20 cellular contexts compared by ENCODE assay signal in the genomic region with DNA sequence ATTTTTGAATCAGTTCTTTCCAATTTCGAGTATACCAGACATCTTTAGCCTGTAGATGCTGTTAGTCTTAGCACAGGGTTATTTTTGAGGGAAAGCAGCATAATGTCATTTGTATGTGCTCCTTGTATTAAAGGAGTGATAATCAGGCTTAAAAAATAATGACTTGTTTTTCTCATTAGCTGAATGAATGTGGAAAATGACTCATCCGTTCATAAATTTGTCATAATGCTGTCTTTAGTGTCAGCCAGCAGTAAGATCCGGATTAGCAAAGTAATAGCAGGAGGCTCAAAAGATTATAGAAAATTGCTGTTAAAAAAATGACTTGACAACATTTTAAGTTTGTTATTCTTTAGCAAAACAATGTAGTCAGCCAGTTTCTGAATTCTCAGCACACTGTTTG.
DNase-seq lines count a peak whose midpoint lies in the region; TF ChIP-seq lines count a peak whose summit lies in the region.
"Had no signal": no experiment of that assay in that cellular context is flagged by ENCODE, and none has a peak within 500 bp of the region (broad histone marks: within the 10 kb centered on the region; RNA-seq: fewer than 3 reads in every experiment).

No MANE protein-coding gene starts in this region.

- H3K27ac Mint-ChIP-seq in brain: peak overlapping the region in 3 of 5 experiments; percentile 6 to 22 (median 13)
- H3K27ac Mint-ChIP-seq: CD4-positive, alpha-beta memory T cell had no signal

- DNase-seq in NCI-H82 (lab: John Stamatoyannopoulos, UW) (peak; percentile 23), NCI-H82 treated with DMSO at 0.1 percent for 48 hours (lab: John Stamatoyannopoulos, UW; ENCODE audit: unreplicated experiment) (no peak), NCI-H524 treated with DMSO at 0.1 percent for 48 hours (lab: John Stamatoyannopoulos, UW) (peak; percentile 23), retinal pigment epithelial cell (ENCODE audit: low read depth) (peak; percentile 94), glomerular visceral epithelial cell (ENCODE audit: extremely low spot score) (no peak), prostate gland (ENCODE audit: low spot score) (no peak)
- DNase-seq in activated CD4-positive, alpha-beta T cell treated with anti-CD3 and anti-CD28 coated beads for 1 hour: no peak
- DNase-seq: 8988T; C1 segment of cervical spinal cord; Calu3; CD4-positive, alpha-beta memory T cell; COR-L47; DMS 273 treated with DMSO at 0.1 percent for 48 hours; DMS79 treated with DMSO at 0.1 percent for 48 hours; GF-D8; GM23248; H7; HCEC 1CT had no signal

- H3K36me3 ChIP-seq in prostate gland: no peaks in the 10 kb centered on the region

- intact Hi-C loops in prostate gland (cut with DNase I): no loop called here

- H3K27me3 ChIP-seq in prostate gland (replicated peaks; ENCODE audit: insufficient read depth): no peaks in the 10 kb centered on the region

- H3K36me3 Mint-ChIP-seq in brain: no peaks in the 10 kb centered on the region
- H3K36me3 Mint-ChIP-seq: CD4-positive, alpha-beta memory T cell had no signal

- H3K9me3 ChIP-seq in prostate gland: no peaks in the 10 kb centered on the region
- H3K9me3 ChIP-seq: A549 had no signal

- 75% methylated on average over 3 of the region's 3 CpGs for WGBS in prostate gland

- H3K4me1 Mint-ChIP-seq in brain: peaks cover 18% of the 10 kb centered on the region
- H3K4me1 Mint-ChIP-seq: CD4-positive, alpha-beta memory T cell had no signal

- TF ChIP-seq CTCF in brain (conservative IDR thresholded peaks at IDR 0.05) (no peak), retinal pigment epithelial cell (conservative IDR thresholded peaks at IDR 0.05; ENCODE audit: low read depth, low read length) (no peak), prostate gland (IDR thresholded peaks at IDR 0.05) (no peak)

- no peak for TF ChIP-seq POLR2A in prostate gland (IDR thresholded peaks at IDR 0.05)

- no peak overlapping the region for H3K27ac ChIP-seq in prostate gland
- H3K27ac ChIP-seq: A549, GM23248 had no signal

- H3K4me1 ChIP-seq in prostate gland (replicated peaks): no peaks in the 10 kb centered on the region
- H3K4me1 ChIP-seq: A549 had no signal

- H3K4me3 Mint-ChIP-seq in brain: no peak overlapping the region
- H3K4me3 Mint-ChIP-seq: CD4-positive, alpha-beta memory T cell had no signal

- H3K9me3 Mint-ChIP-seq in brain: peaks cover 3 to 18% (median 9%) of the 10 kb centered on the region in 5 experiments

- peaks cover 10% of the 10 kb centered on the region for H3K27me3 Mint-ChIP-seq in brain
- H3K27me3 Mint-ChIP-seq: CD4-positive, alpha-beta memory T cell had no signal

- H3K4me3 ChIP-seq in retinal pigment epithelial cell (ENCODE audit: low read length) (no peak overlapping the region), prostate gland (no peak overlapping the region)
- H3K4me3 ChIP-seq: A549, GM23248 had no signal

Comparison
In these comparisons a context has a peak if more than half of its experiments do, and no peak if none do; other contexts are left out.
1. DNase-seq: peak in NCI-H82 (single experiment), NCI-H524 treated with DMSO at 0.1 percent for 48 hours (single experiment) and retinal pigment epithelial cell (single experiment); none in NCI-H82 treated with DMSO at 0.1 percent for 48 hours (single experiment), activated CD4-positive, alpha-beta T cell treated with anti-CD3 and anti-CD28 coated beads for 1 hour (single experiment), glomerular visceral epithelial cell (single experiment) and prostate gland (single experiment).